ENCODE assay signal across 22 cellular contexts in genomic region chr14:33057585-33057984, GRCh38.
"Had no signal": no experiment of that assay in that cellular context is flagged by ENCODE, and none has a peak within 500 bp of the region (broad histone marks: within the 10 kb centered on the region; RNA-seq: fewer than 3 reads in every experiment).

No MANE protein-coding gene starts in this region.

- H3K27ac ChIP-seq: heart right ventricle, pancreas, psoas muscle, right atrium auricular region, spleen, thyroid gland had no signal

- H3K4me1 ChIP-seq: heart right ventricle, pancreas, psoas muscle, right atrium auricular region, spleen, thyroid gland had no signal

- FAIRE-seq: endometrium, pancreas had no signal

- H3K36me3 ChIP-seq: heart right ventricle, pancreas, right atrium auricular region, spleen, thyroid gland had no signal

- H3K27me3 ChIP-seq: heart right ventricle, pancreas, right atrium auricular region, spleen, thyroid gland had no signal

- H3K9me3 ChIP-seq: heart right ventricle, pancreas, psoas muscle, right atrium auricular region, spleen, thyroid gland had no signal

- DNase-seq: activated CD4-positive, alpha-beta T cell treated with anti-CD3 and anti-CD28 coated beads, Interleukin-2, amount 10 ng/mL, durations not matched to agents 7 days and 5 days; activated CD4-positive, CD25-positive, alpha-beta regulatory T cell treated with anti-CD3 and anti-CD28 coated beads, Interleukin-2, amount 50 U/mL, for 72 hours; activated CD8-positive, alpha-beta memory T cell treated with anti-CD3 and anti-CD28 coated beads, Interleukin-2, amount 10 ng/mL, durations not matched to agents 7 days and 5 days; activated CD8-positive, alpha-beta T cell treated with anti-CD3 and anti-CD28 coated beads for 36 hours; activated effector memory CD4-positive, alpha-beta T cell treated with anti-CD3 and anti-CD28 coated beads, Interleukin-2, amount 50 U/mL, for 16 hours; activated T-cell treated with anti-CD3 and anti-CD28 coated beads for 4 hours; anterior cingulate cortex; effector CD4-positive, alpha-beta T cell; erythroblast; foreskin fibroblast; heart right ventricle; islet precursor cell; left cardiac atrium; nephron progenitor cell; pancreas; psoas muscle; spleen; stimulated activated CD4-positive, alpha-beta T cell treated with anti-CD3 and anti-CD28 coated beads, Interleukin-4, amount 100 ng/mL, for 24 hours; substantia nigra; thyroid gland had no signal

- ATAC-seq: activated CD8-positive, alpha-beta memory T cell treated with anti-CD3 and anti-CD28 coated beads, Interleukin-2, amount 10 ng/mL, durations not matched to agents 7 days and 5 days; activated CD8-positive, alpha-beta T cell treated with anti-CD3 and anti-CD28 coated beads for 36 hours; heart right ventricle; left cardiac atrium; psoas muscle had no signal

- H3K4me3 ChIP-seq: heart right ventricle, pancreas, psoas muscle, right atrium auricular region, spleen, thyroid gland had no signal
